ENCODE assay signal across 1 cellular context in genomic region chr19:39138221-39139211, GRCh38.
TF ChIP-seq lines count a peak whose summit lies in the region.

No MANE protein-coding gene starts in this region.

TF ChIP-seq in SK-N-SH, 30 proteins besides CTCF, POLR2A, EP300 and RAD21 (continued from another document):
- TF ChIP-seq NFIC (IDR thresholded peaks at IDR 0.05; ENCODE audit: borderline replicate concordance) (no peak), FOXJ3 (CRISPR knock-in tag; IDR thresholded peaks at IDR 0.05) (no peak), RFX5 (IDR thresholded peaks at IDR 0.05; ENCODE audit: low read length) (no peak), TAF1 (IDR thresholded peaks at IDR 0.05; ENCODE audit: borderline replicate concordance, low read depth, low read length) (no peak), SIN3A (IDR thresholded peaks at IDR 0.05; ENCODE audit: borderline replicate concordance, low read depth, low read length) (no peak), FOXM1 (IDR thresholded peaks at IDR 0.05; ENCODE audit: low read depth) (no peak), MAX (IDR thresholded peaks at IDR 0.05; ENCODE audit: low read depth) (no peak), TEAD4 (IDR thresholded peaks at IDR 0.05; ENCODE audit: borderline replicate concordance, insufficient read depth) (no peak), EZH2phosphoT487 (IDR thresholded peaks at IDR 0.05; ENCODE audit: borderline replicate concordance, low read depth) (no peak), ELF1 (IDR thresholded peaks at IDR 0.05) (no peak), REST (IDR thresholded peaks at IDR 0.05; ENCODE audit: low read depth, low read length) (no peak), TCF12 (IDR thresholded peaks at IDR 0.05) (no peak)
TF ChIP-seq in SK-N-SH: peak in this region for 0.
